Comparison of ENCODE assay signal across 11 cellular contexts in the genomic region with DNA sequence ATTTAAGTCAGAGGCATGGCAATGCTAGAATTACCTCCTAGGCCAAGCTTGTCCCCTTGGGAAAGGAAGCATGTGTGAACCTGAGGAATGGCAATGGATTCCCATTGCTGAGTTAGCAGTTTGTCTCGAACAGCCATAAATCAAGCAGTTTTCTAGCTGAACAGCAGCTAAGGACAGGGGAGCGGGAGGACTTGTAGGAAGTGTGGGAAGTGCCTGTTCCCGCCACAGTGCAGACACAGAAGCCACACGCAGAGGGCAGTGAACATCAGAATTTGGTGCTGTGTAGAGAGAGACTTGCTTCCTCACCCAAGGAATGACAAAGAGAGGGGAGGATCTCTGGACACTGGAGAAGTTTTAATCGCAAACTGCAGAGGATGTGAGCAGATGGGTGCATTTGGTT. TPM values are rescaled to one million over a fixed set of nuclear protein-coding genes. Genes with fewer than 3 reads are reported as not detected.
DNase-seq lines count a peak whose midpoint lies in the region; ATAC-seq, FAIRE-seq and TF ChIP-seq lines count a peak whose summit lies in the region.
"Had no signal": no experiment of that assay in that cellular context is flagged by ENCODE, and none has a peak within 500 bp of the region (broad histone marks: within the 10 kb centered on the region; RNA-seq: fewer than 3 reads in every experiment).

No MANE protein-coding gene starts in this region.

- DNase-seq in BE2C = no peak
- no peak for DNase-seq in activated naive CD8-positive, alpha-beta T cell treated with anti-CD3 and anti-CD28 coated beads, Interleukin-2, amount 50 U/mL, for 24 hours
- DNase-seq in keratinocyte (ENCODE audit: low read depth, low spot score) = no peak
- DNase-seq in GOT3 (lab: John Stamatoyannopoulos, UW) = no peak
- no peak for DNase-seq in DMS79 (lab: John Stamatoyannopoulos, UW)
- no peak for DNase-seq in dedifferentiated amniotic fluid mesenchymal stem cell (ENCODE audit: extremely low spot score)
- DNase-seq: activated CD4-positive, alpha-beta T cell treated with anti-CD3 and anti-CD28 coated beads for 48 hours; PC-3 had no signal

- H3K27me3 ChIP-seq in BE2C (no peaks in the 10 kb centered on the region), keratinocyte (ENCODE audit: control insufficient read depth, extremely low read depth, insufficient read depth, low read length) (no peaks in the 10 kb centered on the region)

- H3K27me3 Mint-ChIP-seq in activated naive CD8-positive, alpha-beta T cell treated with anti-CD3 and anti-CD28 coated beads, Interleukin-2, amount 50 U/mL, for 24 hours = peaks cover 2% of the 10 kb centered on the region

- H3K36me3 ChIP-seq in BE2C = peaks cover 18% of the 10 kb centered on the region
- peaks cover 0 to 16% of the 10 kb centered on the region in 2 experiments; a peak in 1 of 3 replicates for H3K36me3 ChIP-seq in HEK293 (ENCODE audit: control insufficient read depth in 2 of 2, insufficient read depth in 1 of 2, low read length in 2 of 2)
- peaks cover 0 to 14% of the 10 kb centered on the region in 2 experiments for H3K36me3 ChIP-seq in keratinocyte (ENCODE audit: control insufficient read depth in 2 of 2, extremely low read depth in 1 of 2, insufficient read depth in 2 of 2, low read length in 2 of 2)
- H3K36me3 ChIP-seq: neutrophil had no signal

- H3K4me1 ChIP-seq in BE2C = peaks cover 9% of the 10 kb centered on the region
- peaks cover 15% of the 10 kb centered on the region for H3K4me1 ChIP-seq in HEK293 (ENCODE audit: control insufficient read depth, insufficient read depth, low read length)
- H3K4me1 ChIP-seq in keratinocyte (ENCODE audit: control insufficient read depth, extremely low read depth, insufficient read depth, low read length) = peaks cover 28% of the 10 kb centered on the region

- no peak overlapping the region for H3K9ac ChIP-seq in keratinocyte (ENCODE audit: control insufficient read depth, extremely low read depth, insufficient read depth, low read length)

- peaks cover 36% of the 10 kb centered on the region for H3K4me1 Mint-ChIP-seq in activated naive CD8-positive, alpha-beta T cell treated with anti-CD3 and anti-CD28 coated beads, Interleukin-2, amount 50 U/mL, for 24 hours

- H3K27ac ChIP-seq in HEK293 (ENCODE audit: extremely low read depth, low read depth, low read length) = no peak overlapping the region; the same call in 1 of the 2 replicates
- no peak overlapping the region for H3K27ac ChIP-seq in keratinocyte (ENCODE audit: control insufficient read depth, insufficient read depth, low read length)
- H3K27ac ChIP-seq: neutrophil had no signal

- ATAC-seq in activated naive CD8-positive, alpha-beta T cell treated with anti-CD3 and anti-CD28 coated beads, Interleukin-2, amount 50 U/mL, for 24 hours = no peak
- no peak for ATAC-seq in HG03432 (IDR thresholded peaks at IDR 0.05; ENCODE audit: unreplicated experiment)
- ATAC-seq: PC-3 had no signal

- dilution Hi-C loops in keratinocyte (cut with MboI; ENCODE audit: extremely low pct_ligation_motif_present, low sequenced_read_pairs) = no loop called here

- H3K4me3 ChIP-seq in BE2C (ENCODE audit: low read depth, low read length) = peak overlapping the region; percentile 3; the same call in 1 of the 2 replicates
- H3K4me3 ChIP-seq in HEK293 (ENCODE audit: low read depth, low read length) = no peak overlapping the region
- H3K4me3 ChIP-seq in keratinocyte (ENCODE audit: control insufficient read depth in 2 of 3, extremely low read depth in 1 of 3, insufficient read depth in 2 of 3, low read depth in 1 of 3, low read length in 3 of 3) = no peak overlapping the region

- CTCF ChIA-PET in HEK293 (lab: Yijun Ruan, JAX) = interaction anchor here (0.9 to 1.6 kb wide), 2 partner anchors 28 to 40 kb away, joined by 3 to 6 read pairs; no protein-coding TSS in a partner anchor

- POLR2A ChIA-PET in HEK293 (lab: Yijun Ruan, JAX) = no interaction called here

- peaks cover 40% of the 10 kb centered on the region for H3K36me3 Mint-ChIP-seq in activated naive CD8-positive, alpha-beta T cell treated with anti-CD3 and anti-CD28 coated beads, Interleukin-2, amount 50 U/mL, for 24 hours (ENCODE audit: low read depth)

- H3K9me1 ChIP-seq in keratinocyte (ENCODE audit: control insufficient read depth, extremely low read depth, insufficient read depth, low read length) = no peaks in the 10 kb centered on the region

- H3K9me3 Mint-ChIP-seq in activated naive CD8-positive, alpha-beta T cell treated with anti-CD3 and anti-CD28 coated beads, Interleukin-2, amount 50 U/mL, for 24 hours = no peaks in the 10 kb centered on the region

- no peak for TF ChIP-seq CTCF in BE2C (IDR thresholded peaks at IDR 0.05; ENCODE audit: low read depth, low read length)
- 0 out of 2 replicates have a peak, but pooled peaks have one; percentile 8 for TF ChIP-seq CTCF in HEK293 (tag by site-specific recombination; IDR thresholded peaks at IDR 0.05)
- no peak for TF ChIP-seq CTCF in keratinocyte (optimal IDR thresholded peaks at IDR 0.05 in 1 of 3, IDR thresholded peaks at IDR 0.05 in 1 of 3, conservative IDR thresholded peaks at IDR 0.05 in 1 of 3; ENCODE audit: extremely low read depth in 1 of 3, insufficient read depth in 2 of 3, low read length in 3 of 3)

- no peak overlapping the region for H3K27ac Mint-ChIP-seq in activated naive CD8-positive, alpha-beta T cell treated with anti-CD3 and anti-CD28 coated beads, Interleukin-2, amount 50 U/mL, for 24 hours

- H3K9me3 ChIP-seq in BE2C = no peaks in the 10 kb centered on the region
- no peaks in the 10 kb centered on the region for H3K9me3 ChIP-seq in HEK293 (ENCODE audit: control insufficient read depth, insufficient read depth, low read depth, low read length)
- H3K9me3 ChIP-seq in keratinocyte (ENCODE audit: control insufficient read depth, low read depth, low read length) = no peaks in the 10 kb centered on the region
- H3K9me3 ChIP-seq: neutrophil had no signal

- peaks cover 8% of the 10 kb centered on the region for H4K20me1 ChIP-seq in keratinocyte (ENCODE audit: control insufficient read depth, extremely low read depth, insufficient read depth, low read length)

- FAIRE-seq in keratinocyte (lab: Jason Lieb, UNC) = no peak

- H3K79me2 ChIP-seq in keratinocyte (ENCODE audit: control insufficient read depth, insufficient read depth, low read length) = peaks cover 43% of the 10 kb centered on the region

- peak overlapping the region; percentile 61 for H3K4me2 ChIP-seq in keratinocyte (ENCODE audit: control insufficient read depth, extremely low read depth, insufficient read depth, low read depth, low read length)

- H2AFZ ChIP-seq in keratinocyte (ENCODE audit: control insufficient read depth, low read length) = peak overlapping the region; percentile 36

- H3K4me3 Mint-ChIP-seq in activated naive CD8-positive, alpha-beta T cell treated with anti-CD3 and anti-CD28 coated beads, Interleukin-2, amount 50 U/mL, for 24 hours = peak overlapping the region; percentile 51

TF ChIP-seq in HEK293, 187 proteins besides CTCF, POLR2A, EP300 and RAD21 (continues in another document):
- TF ChIP-seq, protein P1, sequence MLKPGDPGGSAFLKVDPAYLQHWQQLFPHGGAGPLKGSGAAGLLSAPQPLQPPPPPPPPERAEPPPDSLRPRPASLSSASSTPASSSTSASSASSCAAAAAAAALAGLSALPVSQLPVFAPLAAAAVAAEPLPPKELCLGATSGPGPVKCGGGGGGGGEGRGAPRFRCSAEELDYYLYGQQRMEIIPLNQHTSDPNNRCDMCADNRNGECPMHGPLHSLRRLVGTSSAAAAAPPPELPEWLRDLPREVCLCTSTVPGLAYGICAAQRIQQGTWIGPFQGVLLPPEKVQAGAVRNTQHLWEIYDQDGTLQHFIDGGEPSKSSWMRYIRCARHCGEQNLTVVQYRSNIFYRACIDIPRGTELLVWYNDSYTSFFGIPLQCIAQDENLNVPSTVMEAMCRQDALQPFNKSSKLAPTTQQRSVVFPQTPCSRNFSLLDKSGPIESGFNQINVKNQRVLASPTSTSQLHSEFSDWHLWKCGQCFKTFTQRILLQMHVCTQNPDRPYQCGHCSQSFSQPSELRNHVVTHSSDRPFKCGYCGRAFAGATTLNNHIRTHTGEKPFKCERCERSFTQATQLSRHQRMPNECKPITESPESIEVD (tag by site-specific recombination; IDR thresholded peaks at IDR 0.05) = peak; percentile 69
- no peak for TF ChIP-seq ZNF560 (tag by site-specific recombination; IDR thresholded peaks at IDR 0.05; ENCODE audit: borderline replicate concordance)
- TF ChIP-seq IKZF3 (tag by site-specific recombination; IDR thresholded peaks at IDR 0.05) = peak; percentile 71
- TF ChIP-seq OSR2 (tag by site-specific recombination; IDR thresholded peaks at IDR 0.05) = peak; percentile 62
- TF ChIP-seq ZBTB8A (tag by site-specific recombination; IDR thresholded peaks at IDR 0.05) = no peak
- peak; percentile 85 for TF ChIP-seq SP7 (tag by site-specific recombination; IDR thresholded peaks at IDR 0.05)
- TF ChIP-seq SP2 (tag by site-specific recombination; IDR thresholded peaks at IDR 0.05) = peak; percentile 32; the same call in 1 of the 2 replicates

RNA-seq across cellular contexts. Expression of a gene that starts 3.8 kb away (rescaled TPM):
- polyA plus RNA-seq in BE2C (2012; ENCODE audit: insufficient read depth, insufficient read length, low read depth) = 436 TPM
- polyA plus RNA-seq in keratinocyte = 20.8 to 40.3 TPM (median 29.1 TPM) in 3 replicates
- 91.3 TPM for polyA plus RNA-seq in keratinocyte (2011; ENCODE audit: low read depth)
- polyA plus RNA-seq in keratinocyte (2011; cell fraction: cytosol; rRNA removed) = 12.3 and 21.0 TPM in 2 replicates
- polyA plus RNA-seq in keratinocyte (2011; cell fraction: nucleus; rRNA removed) = 15.2 and 17.6 TPM in 2 replicates
- 69.9 and 79.4 TPM in 2 replicates for polyA plus RNA-seq in keratinocyte (2012; ENCODE audit: low replicate concordance)
- polyA minus RNA-seq in keratinocyte = 31.6 to 64.3 TPM (median 62.2 TPM) in 3 replicates
- polyA minus RNA-seq in keratinocyte (2011; cell fraction: cytosol; rRNA and poly(A)+ RNA removed) = 30.5 TPM
- 9.3 and 9.9 TPM in 2 replicates for polyA minus RNA-seq in keratinocyte (2011; cell fraction: nucleus; rRNA and poly(A)+ RNA removed)

RNA-seq across cellular contexts. Expression of a gene that starts 53.2 kb away (rescaled TPM):
- not detected for polyA plus RNA-seq in BE2C (2012; ENCODE audit: insufficient read depth, insufficient read length, low read depth)
- 0.05 TPM in 1 of 3 replicates, not detected in the others for polyA plus RNA-seq in keratinocyte
- polyA plus RNA-seq in keratinocyte (2011; ENCODE audit: low read depth) = not detected
- not detected in 2 replicates for polyA plus RNA-seq in keratinocyte (2011; cell fraction: cytosol; rRNA removed)
- not detected in 2 replicates for polyA plus RNA-seq in keratinocyte (2011; cell fraction: nucleus; rRNA removed)
- not detected in 2 replicates for polyA plus RNA-seq in keratinocyte (2012; ENCODE audit: low replicate concordance)
- polyA minus RNA-seq in keratinocyte = not detected in 3 replicates
- polyA minus RNA-seq in keratinocyte (2011; cell fraction: cytosol; rRNA and poly(A)+ RNA removed) = not detected
- not detected in 2 replicates for polyA minus RNA-seq in keratinocyte (2011; cell fraction: nucleus; rRNA and poly(A)+ RNA removed)
